26 cellular contexts compared by ENCODE assay signal in the genomic region with DNA sequence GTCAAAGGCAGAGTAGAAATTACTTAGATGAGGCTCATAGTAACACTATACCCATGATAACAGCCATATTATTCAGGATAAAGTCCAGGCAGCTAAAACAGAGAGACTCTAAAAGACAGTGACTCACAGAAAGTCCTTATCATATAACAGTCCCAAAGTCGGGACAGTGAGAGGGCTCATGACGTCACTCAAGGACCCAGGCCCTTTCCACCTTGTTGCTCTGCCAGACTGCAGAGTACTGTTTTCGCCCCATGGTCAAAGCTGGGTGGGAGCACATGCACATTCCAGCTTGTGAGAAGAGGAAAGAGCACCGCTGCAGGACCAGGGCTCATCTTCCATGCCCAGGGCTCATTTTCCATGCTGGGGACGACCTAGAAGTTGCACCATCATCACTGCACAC.
"Had no signal": no experiment of that assay in that cellular context is flagged by ENCODE, and none has a peak within 500 bp of the region (broad histone marks: within the 10 kb centered on the region; RNA-seq: fewer than 3 reads in every experiment).

No MANE protein-coding gene starts in this region.

- H3K9me3 Mint-ChIP-seq: stimulated activated memory B cell treated with anti-CD40 and anti-IgM and Interleukin-4, amounts not matched to agents 10 μg/mL and 1 μg/mL and 100 μg/mL, for 72 hours; type B pancreatic cell had no signal

- H3K4me3 Mint-ChIP-seq: immature natural killer cell; naive thymus-derived CD8-positive, alpha-beta T cell; nephron progenitor cell; neural progenitor cell; stimulated activated memory B cell treated with anti-CD40 and anti-IgM and Interleukin-4, amounts not matched to agents 10 μg/mL and 1 μg/mL and 100 μg/mL, for 72 hours; stimulated activated naive CD8-positive, alpha-beta T cell treated with anti-CD3 and anti-CD28 coated beads, Interleukin-15, amount 100 ng/mL, for 72 hours; type B pancreatic cell had no signal

- FAIRE-seq: islet of Langerhans, kidney had no signal

- H3K4me2 ChIP-seq: neural progenitor cell, smooth muscle cell had no signal

- H3K9me3 ChIP-seq: uterus had no signal

- H3K9ac ChIP-seq: neural progenitor cell had no signal

- H3K27ac ChIP-seq: left lung, lower lobe of right lung, neural progenitor cell, ovary, right atrium auricular region, right lobe of liver, tibial nerve, uterus had no signal

- H3K4me1 ChIP-seq: lower lobe of right lung, neural progenitor cell, right atrium auricular region, right lobe of liver, tibial nerve, uterus had no signal

- H3K4me1 Mint-ChIP-seq: nephron progenitor cell, neural progenitor cell had no signal

- H3K27ac Mint-ChIP-seq: immature natural killer cell; naive thymus-derived CD8-positive, alpha-beta T cell; nephron progenitor cell; neural progenitor cell; progenitor cell of endocrine pancreas; stimulated activated memory B cell treated with anti-CD40 and anti-IgM and Interleukin-4, amounts not matched to agents 10 μg/mL and 1 μg/mL and 100 μg/mL, for 72 hours; stimulated activated naive CD8-positive, alpha-beta T cell treated with anti-CD3 and anti-CD28 coated beads, Interleukin-15, amount 100 ng/mL, for 72 hours; type B pancreatic cell had no signal

- H3K36me3 ChIP-seq: neural progenitor cell, ovary, uterus had no signal

- H3K4me3 ChIP-seq: left lung, lower lobe of right lung, neural progenitor cell, ovary, right atrium auricular region, right lobe of liver, smooth muscle cell, tibial nerve, uterus had no signal

- H3K27me3 Mint-ChIP-seq: naive thymus-derived CD8-positive, alpha-beta T cell; progenitor cell of endocrine pancreas; stimulated activated memory B cell treated with anti-CD40 and anti-IgM and Interleukin-4, amounts not matched to agents 10 μg/mL and 1 μg/mL and 100 μg/mL, for 72 hours; stimulated activated naive CD8-positive, alpha-beta T cell treated with anti-CD3 and anti-CD28 coated beads, Interleukin-15, amount 100 ng/mL, for 72 hours; type B pancreatic cell had no signal

- ATAC-seq: left colon; left lung; lower lobe of right lung; naive thymus-derived CD8-positive, alpha-beta T cell; right lobe of liver; stimulated activated memory B cell treated with anti-CD40 and anti-IgM and Interleukin-4, amounts not matched to agents 10 μg/mL and 1 μg/mL and 100 μg/mL, for 72 hours; stimulated activated naive CD8-positive, alpha-beta T cell treated with anti-CD3 and anti-CD28 coated beads, Interleukin-15, amount 100 ng/mL, for 72 hours had no signal

- H3K27me3 ChIP-seq: left lung, neural progenitor cell, ovary, right atrium auricular region, right lobe of liver, tibial nerve, uterus had no signal

- H2AFZ ChIP-seq: neural progenitor cell had no signal

- DNase-seq: hypothalamus; immature natural killer cell; kidney; left colon; left lung; lower lobe of right lung; naive thymus-derived CD8-positive, alpha-beta T cell; nephron progenitor cell; ovary; right lobe of liver; stimulated activated CD4-positive, alpha-beta T cell treated with anti-CD3 and anti-CD28 coated beads, Interleukin-1b, Interleukin-23, amount 100 ng/mL, for 48 hours; stimulated activated CD4-positive, alpha-beta T cell treated with anti-CD3 and anti-CD28 coated beads, Interleukin-2, amount 100 ng/mL, for 48 hours; stimulated activated CD4-positive, alpha-beta T cell treated with anti-CD3 and anti-CD28 coated beads, Interleukin-4, amount 100 ng/mL, for 4 hours; stimulated activated CD8-positive, alpha-beta memory T cell treated with anti-CD3 and anti-CD28 coated beads, Interleukin-4, amount 100 ng/mL, for 48 hours; stimulated activated naive CD4-positive, alpha-beta T cell treated with Interleukin-2 at 50 U/mL for 16 hours; stimulated activated naive CD8-positive, alpha-beta T cell treated with anti-CD3 and anti-CD28 coated beads, Interleukin-15, amount 100 ng/mL, for 72 hours; substantia nigra; uterus had no signal
